In the genomic region with DNA sequence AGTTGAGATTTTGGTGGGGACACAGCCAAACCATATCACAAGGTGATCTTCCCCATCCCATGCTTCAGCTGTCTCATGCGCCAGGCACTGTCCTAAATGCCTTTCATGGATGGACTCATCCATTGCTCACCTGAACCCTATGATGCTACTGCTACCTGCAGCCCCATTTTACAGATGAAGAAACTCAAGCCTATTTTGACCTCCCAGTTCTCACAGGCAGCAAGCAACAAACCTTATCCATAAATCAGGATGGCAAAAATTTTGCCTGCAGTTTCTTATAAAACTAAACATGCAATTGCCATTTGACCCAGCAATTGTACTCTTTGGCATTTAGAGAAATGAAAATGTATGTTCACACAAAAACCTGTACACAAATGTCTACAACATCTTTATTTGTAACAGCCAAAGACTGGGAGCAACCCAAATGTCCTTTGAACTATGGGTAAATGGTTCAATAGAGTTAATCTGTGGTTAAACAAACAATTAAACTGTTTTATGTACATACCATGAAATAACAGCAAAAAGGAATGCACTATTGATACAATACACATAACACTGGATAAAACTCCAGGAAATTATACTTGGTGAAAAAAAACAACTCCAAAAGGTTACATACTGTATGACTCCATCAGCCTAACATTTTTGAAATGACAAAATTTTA, we compare ENCODE assay signal across 21 cellular contexts. TPM values are rescaled to one million over a fixed set of nuclear protein-coding genes. Genes with fewer than 3 reads are reported as not detected.
DNase-seq lines count a peak whose midpoint lies in the region; ATAC-seq, FAIRE-seq and TF ChIP-seq lines count a peak whose summit lies in the region.
"Had no signal": no experiment of that assay in that cellular context is flagged by ENCODE, and none has a peak within 500 bp of the region (broad histone marks: within the 10 kb centered on the region; RNA-seq: fewer than 3 reads in every experiment).

No MANE protein-coding gene starts in this region.

- no peaks in the 10 kb centered on the region for H3K9me2 ChIP-seq in PC-9 (ENCODE audit: insufficient read depth)

- no peak for TF ChIP-seq CTCF in Caco-2 (IDR thresholded peaks at IDR 0.05; ENCODE audit: insufficient read depth in 1 of 2, low read depth in 1 of 2, low read length in 1 of 2, severe bottlenecking in 1 of 2, unreplicated experiment in 1 of 2)
- no peak for TF ChIP-seq CTCF in PC-9 (conservative IDR thresholded peaks at IDR 0.05)
- no peak for TF ChIP-seq CTCF in fibroblast of villous mesenchyme (IDR thresholded peaks at IDR 0.05; ENCODE audit: insufficient read depth, low read depth, low read length)
- no peak for TF ChIP-seq CTCF in prostate gland (IDR thresholded peaks at IDR 0.05)
- no peak for TF ChIP-seq CTCF in lower leg skin (IDR thresholded peaks at IDR 0.05)

- no peak for FAIRE-seq in frontal cortex (lab: Jason Lieb, UNC)
- FAIRE-seq: colon, endometrium, GM18507, K562 had no signal

- H3K36me3 ChIP-seq in Caco-2 (ENCODE audit: control insufficient read depth, insufficient read depth, low read length) (peaks cover 2% of the 10 kb centered on the region; the same call in 1 of the 2 replicates), PC-9 (ENCODE audit: low read depth) (no peaks in the 10 kb centered on the region), prostate gland (no peaks in the 10 kb centered on the region)

- 93% methylated on average over 1 of the region's 1 CpG for WGBS in prostate gland
- WGBS in lower leg skin, 2 donors: 95% methylated on average over 1 of the region's 1 CpG

- H3K9me3 ChIP-seq in Caco-2: no peaks in the 10 kb centered on the region
- no peaks in the 10 kb centered on the region for H3K9me3 ChIP-seq in PC-9 (ENCODE audit: insufficient read depth, low read depth)
- no peaks in the 10 kb centered on the region for H3K9me3 ChIP-seq in prostate gland
- H3K9me3 ChIP-seq: testis had no signal

- no peaks in the 10 kb centered on the region for H3K27me3 Mint-ChIP-seq in Caco-2 (ENCODE audit: insufficient read depth, unreplicated experiment)

- peaks cover 6% of the 10 kb centered on the region for H4K20me1 ChIP-seq in PC-9 (ENCODE audit: insufficient read depth)

- H2AFZ ChIP-seq in PC-9: no peak overlapping the region

- no peak overlapping the region for H3K27ac ChIP-seq in PC-9
- peak overlapping the region; percentile 78 to 81 for H3K27ac ChIP-seq in prostate gland
- H3K27ac ChIP-seq: testis had no signal

- H3K4me3 ChIP-seq in Caco-2 (ENCODE audit: low read depth, low read length) (no peak overlapping the region), PC-9 (0 out of 2 replicates have a peak overlapping the region, but pooled peaks have one; percentile 85), fibroblast of villous mesenchyme (ENCODE audit: low read depth, low read length) (peak overlapping the region; percentile 89), prostate gland (peak overlapping the region in 1 of 2 donors; percentile 63), lower leg skin (ENCODE audit: low read depth, poor library complexity, severe bottlenecking) (no peak overlapping the region)
- H3K4me3 ChIP-seq: K562, testis had no signal

- TF ChIP-seq POLR2A in prostate gland (IDR thresholded peaks at IDR 0.05): no peak
- no peak for TF ChIP-seq POLR2A in lower leg skin (IDR thresholded peaks at IDR 0.05)

- H3K9me3 Mint-ChIP-seq in Caco-2 (ENCODE audit: unreplicated experiment): no peaks in the 10 kb centered on the region
- H3K9me3 Mint-ChIP-seq: activated CD4-positive, alpha-beta T cell treated with anti-CD3 and anti-CD28 coated beads, Interleukin-2, amount 10 ng/mL, durations not matched to agents 24 days and 14 days had no signal

- H3F3A ChIP-seq in PC-9 (ENCODE audit: insufficient read depth, low read depth): peaks cover 9% of the 10 kb centered on the region

- CTCF ChIA-PET in Caco-2 (lab: Charles Lee) (no interaction called here), PC-9 (lab: Charles Lee) (no interaction called here)

- H3K4me1 ChIP-seq in Caco-2: peaks cover 39% of the 10 kb centered on the region
- H3K4me1 ChIP-seq in PC-9 (replicated peaks; ENCODE audit: insufficient read depth): peaks cover 31% of the 10 kb centered on the region
- H3K4me1 ChIP-seq in prostate gland (replicated peaks): no peaks in the 10 kb centered on the region

- intact Hi-C loops in Caco-2 (cut with micrococcal nuclease; ENCODE audit: unreplicated experiment): no loop called here
- intact Hi-C loops in PC-9 (cut with micrococcal nuclease; ENCODE audit: unreplicated experiment): no loop called here
- intact Hi-C loops in prostate gland (cut with DNase I): no loop called here
- intact Hi-C loops in lower leg skin (cut with DNase I; ENCODE audit: low total_unique reads): no loop called here

- peak overlapping the region; percentile 3 for H3K4me3 Mint-ChIP-seq in Caco-2 (ENCODE audit: unreplicated experiment)
- H3K4me3 Mint-ChIP-seq: activated CD4-positive, alpha-beta T cell treated with anti-CD3 and anti-CD28 coated beads, Interleukin-2, amount 10 ng/mL, durations not matched to agents 24 days and 14 days had no signal

- POLR2A ChIA-PET in Caco-2 (lab: Charles Lee): no interaction called here
- POLR2A ChIA-PET in PC-9 (lab: Charles Lee; ENCODE audit: unreplicated experiment): no interaction called here

- no TSS peak for BruUV-seq in Caco-2 (replicated peaks; lab: Mats Ljungman, UMichigan)
- BruUV-seq in PC-9 (replicated peaks; lab: Mats Ljungman, UMichigan): no TSS peak

- H3K27me3 ChIP-seq in Caco-2 (replicated peaks; ENCODE audit: control insufficient read depth, insufficient read depth, low read length) (no peaks in the 10 kb centered on the region), PC-9 (ENCODE audit: insufficient read depth, low read depth) (no peaks in the 10 kb centered on the region), prostate gland (replicated peaks; ENCODE audit: insufficient read depth) (no peaks in the 10 kb centered on the region)
- H3K27me3 ChIP-seq: testis had no signal

- peaks cover 36% of the 10 kb centered on the region for H3K4me1 Mint-ChIP-seq in Caco-2 (ENCODE audit: low read depth, unreplicated experiment)

- DNase-seq in Caco-2 (no peak), PC-9 (no peak), fibroblast of villous mesenchyme (ENCODE audit: low read depth) (no peak), prostate gland (ENCODE audit: low spot score) (no peak), frontal cortex (ENCODE audit: low spot score in 2 of 2) (no peak), lower leg skin (ENCODE audit: low spot score in 2 of 2) (no peak)
- DNase-seq: activated CD4-positive, alpha-beta T cell treated with anti-CD3 and anti-CD28 coated beads, Interleukin-2, amount 10 ng/mL, durations not matched to agents 24 days and 14 days; activated CD8-positive, alpha-beta memory T cell treated with anti-CD3 and anti-CD28 coated beads, Interleukin-2, amount 50 U/mL, for 48 hours; activated gamma-delta T cell treated with Interleukin-2 at 50 U/mL for 16 hours; AML-193; hippocampal formation; islet precursor cell; mesendoderm; NCI-H2081 treated with DMSO at 0.1 percent for 48 hours had no signal

- peaks cover 26% of the 10 kb centered on the region for H3K36me3 Mint-ChIP-seq in Caco-2 (ENCODE audit: insufficient read depth, unreplicated experiment)

- peak overlapping the region; percentile 77 for H3K4me2 ChIP-seq in PC-9

- H3K27ac Mint-ChIP-seq in Caco-2 (ENCODE audit: unreplicated experiment): no peak overlapping the region
- H3K27ac Mint-ChIP-seq: activated CD4-positive, alpha-beta T cell treated with anti-CD3 and anti-CD28 coated beads, Interleukin-2, amount 10 ng/mL, durations not matched to agents 24 days and 14 days had no signal

- peaks cover 73% of the 10 kb centered on the region for H3K79me2 ChIP-seq in PC-9 (ENCODE audit: low read depth)

- ATAC-seq in GM21717 (IDR thresholded peaks at IDR 0.05; ENCODE audit: unreplicated experiment) (no peak), GM18498 (IDR thresholded peaks at IDR 0.05; ENCODE audit: unreplicated experiment) (no peak)
- ATAC-seq: K562 had no signal

RNA-seq across cellular contexts. Expression of a gene that starts 2.6 kb away (rescaled TPM):
- total RNA-seq in Caco-2 (2022) (9.5 and 10.7 TPM in 2 replicates), PC-9 (2021) (11.5 and 13.2 TPM in 2 replicates), fibroblast of villous mesenchyme (12.2 and 22.9 TPM in 2 replicates), prostate gland (10 to 100 TPM; 12.4 to 29.7 TPM), frontal cortex (22.4 TPM), lower leg skin (1 to 10 TPM; 2.9 to 4.2 (median 3.5) TPM)

Comparison
In these comparisons a context has a peak if more than half of its experiments do, and no peak if none do; other contexts are left out.
1. H3K4me3 ChIP-seq: peak in PC-9 (single experiment) and fibroblast of villous mesenchyme (single experiment); none in Caco-2 (single experiment) and lower leg skin (single experiment).